25 cellular contexts compared by ENCODE assay signal in genomic region chr13:47372742-47373141, GRCh38.
DNase-seq lines count a peak whose midpoint lies in the region; ATAC-seq and TF ChIP-seq lines count a peak whose summit lies in the region.
"Had no signal": no experiment of that assay in that cellular context is flagged by ENCODE, and none has a peak within 500 bp of the region (broad histone marks: within the 10 kb centered on the region; RNA-seq: fewer than 3 reads in every experiment).

No MANE protein-coding gene starts in this region.

- H3K4me1 Mint-ChIP-seq in activated CD4-positive, alpha-beta memory T cell treated with anti-CD3 and anti-CD28 coated beads, Interleukin-2, amount 10 ng/mL, durations not matched to agents 7 days and 5 days, result no peaks in the 10 kb centered on the region
- no peaks in the 10 kb centered on the region for H3K4me1 Mint-ChIP-seq in activated T-cell treated with anti-CD3 and anti-CD28 coated beads, Interleukin-2, amount 50 U/mL, for 72 hours (ENCODE audit: low read depth)
- H3K4me1 Mint-ChIP-seq: B cell had no signal

- no peaks in the 10 kb centered on the region for H3K79me2 ChIP-seq in GM23248 (ENCODE audit: insufficient read depth)

- no peak overlapping the region for H3K27ac ChIP-seq in GM23248
- peak overlapping the region; percentile 78 for H3K27ac ChIP-seq in HUES64 (ENCODE audit: low read depth, low read length)
- no peak overlapping the region for H3K27ac ChIP-seq in left ventricle myocardium inferior (replicated peaks)
- H3K27ac ChIP-seq: 22Rv1, C4-2B, HL-60, KMS-11, RWPE1 had no signal

- intact Hi-C loops in left ventricle myocardium inferior (cut with micrococcal nuclease), result no loop called here

- H3K36me3 Mint-ChIP-seq in activated CD4-positive, alpha-beta memory T cell treated with anti-CD3 and anti-CD28 coated beads, Interleukin-2, amount 10 ng/mL, durations not matched to agents 7 days and 5 days (ENCODE audit: low read depth), result no peaks in the 10 kb centered on the region
- peaks cover 1 to 4% of the 10 kb centered on the region in 2 donors for H3K36me3 Mint-ChIP-seq in activated T-cell treated with anti-CD3 and anti-CD28 coated beads, Interleukin-2, amount 50 U/mL, for 72 hours (ENCODE audit: insufficient read depth in 2 of 2)
- H3K36me3 Mint-ChIP-seq: CD8-positive, alpha-beta T cell had no signal

- in situ Hi-C loops in GM23248 (cut with MboI), result no loop called here

- TF ChIP-seq CTCF in choroid plexus epithelial cell (conservative IDR thresholded peaks at IDR 0.05; ENCODE audit: low read depth, low read length), result no peak
- no peak for TF ChIP-seq CTCF in fibroblast of the aortic adventitia (IDR thresholded peaks at IDR 0.05; ENCODE audit: insufficient read depth, low read length)
- no peak for TF ChIP-seq CTCF in left ventricle myocardium inferior (IDR thresholded peaks at IDR 0.05; ENCODE audit: borderline replicate concordance)

- peak; percentile 18 for DNase-seq in GM23248
- DNase-seq in choroid plexus epithelial cell (ENCODE audit: low read depth), result peak; percentile 31
- DNase-seq in fibroblast of the aortic adventitia (ENCODE audit: low read depth), result peak; percentile 5
- DNase-seq in left ventricle myocardium inferior, result no peak
- DNase-seq in activated CD4-positive, alpha-beta memory T cell treated with anti-CD3 and anti-CD28 coated beads, Interleukin-2, amount 10 ng/mL, durations not matched to agents 7 days and 5 days, result no peak
- DNase-seq in activated T-cell treated with anti-CD3 and anti-CD28 coated beads, Interleukin-2, amount 50 U/mL, for 72 hours, result no peak
- DNase-seq: Caco-2; CD8-positive, alpha-beta T cell; HFFc6; NCI-H1048; NCI-H1417 treated with DMSO at 0.1 percent for 48 hours; NCI-H1694 treated with DMSO at 0.1 percent for 48 hours; NCI-H2081; NCI-H2227 treated with DMSO at 0.1 percent for 48 hours; NCI-H526 treated with DMSO at 0.1 percent for 48 hours; SHP77 had no signal

- H3F3A ChIP-seq in GM23248 (ENCODE audit: insufficient read depth), result no peaks in the 10 kb centered on the region

- no peaks in the 10 kb centered on the region for H3K36me3 ChIP-seq in GM23248 (ENCODE audit: low read depth)
- H3K36me3 ChIP-seq in HUES64 (ENCODE audit: insufficient read depth, low read length), result no peaks in the 10 kb centered on the region
- no peaks in the 10 kb centered on the region for H3K36me3 ChIP-seq in left ventricle myocardium inferior

- peaks cover 4% of the 10 kb centered on the region for H3K9me3 Mint-ChIP-seq in activated CD4-positive, alpha-beta memory T cell treated with anti-CD3 and anti-CD28 coated beads, Interleukin-2, amount 10 ng/mL, durations not matched to agents 7 days and 5 days
- peaks cover 5 to 19% of the 10 kb centered on the region in 2 donors for H3K9me3 Mint-ChIP-seq in activated T-cell treated with anti-CD3 and anti-CD28 coated beads, Interleukin-2, amount 50 U/mL, for 72 hours

- CTCF ChIA-PET in activated CD4-positive, alpha-beta memory T cell treated with anti-CD3 and anti-CD28 coated beads, Interleukin-2, amount 10 ng/mL, durations not matched to agents 7 days and 5 days (lab: Charles Lee), result no interaction called here

- POLR2A ChIA-PET in activated CD4-positive, alpha-beta memory T cell treated with anti-CD3 and anti-CD28 coated beads, Interleukin-2, amount 10 ng/mL, durations not matched to agents 7 days and 5 days (lab: Charles Lee), result no interaction called here

- no peak overlapping the region for H3K27ac Mint-ChIP-seq in activated CD4-positive, alpha-beta memory T cell treated with anti-CD3 and anti-CD28 coated beads, Interleukin-2, amount 10 ng/mL, durations not matched to agents 7 days and 5 days
- H3K27ac Mint-ChIP-seq in activated T-cell treated with anti-CD3 and anti-CD28 coated beads, Interleukin-2, amount 50 U/mL, for 72 hours, result no peak overlapping the region
- H3K27ac Mint-ChIP-seq: B cell; CD8-positive, alpha-beta T cell; HFFc6 had no signal

- H3K9ac ChIP-seq in GM23248, result no peak overlapping the region
- H3K9ac ChIP-seq in HUES64 (ENCODE audit: low read depth, low read length), result no peak overlapping the region
- H3K9ac ChIP-seq: KMS-11 had no signal

- H3K9me2 ChIP-seq in GM23248 (ENCODE audit: insufficient read depth), result no peaks in the 10 kb centered on the region

- H3K4me3 Mint-ChIP-seq in activated CD4-positive, alpha-beta memory T cell treated with anti-CD3 and anti-CD28 coated beads, Interleukin-2, amount 10 ng/mL, durations not matched to agents 7 days and 5 days, result no peak overlapping the region
- no peak overlapping the region for H3K4me3 Mint-ChIP-seq in activated T-cell treated with anti-CD3 and anti-CD28 coated beads, Interleukin-2, amount 50 U/mL, for 72 hours
- H3K4me3 Mint-ChIP-seq: B cell; CD8-positive, alpha-beta T cell; HFFc6 had no signal

- H3K9me3 ChIP-seq in GM23248 (ENCODE audit: low read depth), result no peaks in the 10 kb centered on the region
- H3K9me3 ChIP-seq in HUES64 (ENCODE audit: insufficient read depth, low read depth, low read length), result peaks cover 36% of the 10 kb centered on the region
- H3K9me3 ChIP-seq in left ventricle myocardium inferior (replicated peaks), result peaks cover 45% of the 10 kb centered on the region

- H3K27me3 ChIP-seq in GM23248 (replicated peaks; ENCODE audit: insufficient read depth), result no peaks in the 10 kb centered on the region
- no peaks in the 10 kb centered on the region for H3K27me3 ChIP-seq in HUES64 (ENCODE audit: insufficient read depth, low read length)
- H3K27me3 ChIP-seq in left ventricle myocardium inferior (ENCODE audit: low read depth), result no peaks in the 10 kb centered on the region

- no peaks in the 10 kb centered on the region for H4K20me1 ChIP-seq in GM23248 (ENCODE audit: insufficient read depth)

- H3K4me1 ChIP-seq in GM23248 (ENCODE audit: insufficient read depth), result no peaks in the 10 kb centered on the region
- H3K4me1 ChIP-seq in HUES64 (ENCODE audit: insufficient read depth, low read length), result peaks cover 17% of the 10 kb centered on the region
- H3K4me1 ChIP-seq in left ventricle myocardium inferior, result no peaks in the 10 kb centered on the region
- H3K4me1 ChIP-seq: Caco-2 had no signal

- no peaks in the 10 kb centered on the region for H3K27me3 Mint-ChIP-seq in activated CD4-positive, alpha-beta memory T cell treated with anti-CD3 and anti-CD28 coated beads, Interleukin-2, amount 10 ng/mL, durations not matched to agents 7 days and 5 days
- H3K27me3 Mint-ChIP-seq in activated T-cell treated with anti-CD3 and anti-CD28 coated beads, Interleukin-2, amount 50 U/mL, for 72 hours (ENCODE audit: low read depth), result no peaks in the 10 kb centered on the region

- no peak for ATAC-seq in activated T-cell treated with anti-CD3 and anti-CD28 coated beads, Interleukin-2, amount 50 U/mL, for 72 hours (replicated peaks in 1 of 2)
- ATAC-seq in GM21786 (IDR thresholded peaks at IDR 0.05; ENCODE audit: unreplicated experiment), result no peak
- ATAC-seq: CD8-positive, alpha-beta T cell; Panc1 had no signal

- no peak overlapping the region for H3K4me2 ChIP-seq in GM23248 (ENCODE audit: unreplicated experiment)
- H3K4me2 ChIP-seq: KMS-11 had no signal

- H2AFZ ChIP-seq in GM23248, result no peak overlapping the region

- WGBS in GM23248 (ENCODE audit: low coverage in 1 of 2, low lambda C conversion rate in 2 of 2, missing lambda C conversion rate in 2 of 2), 2 experiments, result 18% methylated on average over 1 of the region's 1 CpG
- WGBS in HUES64, result 8% methylated on average over 1 of the region's 1 CpG

- no peak overlapping the region for H3K4me3 ChIP-seq in GM23248
- H3K4me3 ChIP-seq in HUES64 (ENCODE audit: low read length), result no peak overlapping the region
- no peak overlapping the region for H3K4me3 ChIP-seq in choroid plexus epithelial cell (ENCODE audit: low read depth, low read length)
- no peak overlapping the region for H3K4me3 ChIP-seq in fibroblast of the aortic adventitia (ENCODE audit: low read depth, low read length)
- no peak overlapping the region for H3K4me3 ChIP-seq in left ventricle myocardium inferior

Comparison
In these comparisons a context has a peak if more than half of its experiments do, and no peak if none do; other contexts are left out.
1. DNase-seq: peak in GM23248 (single experiment), choroid plexus epithelial cell (single experiment) and fibroblast of the aortic adventitia (single experiment); none in left ventricle myocardium inferior (single experiment), activated CD4-positive, alpha-beta memory T cell treated with anti-CD3 and anti-CD28 coated beads, Interleukin-2, amount 10 ng/mL, durations not matched to agents 7 days and 5 days (single experiment) and activated T-cell treated with anti-CD3 and anti-CD28 coated beads, Interleukin-2, amount 50 U/mL, for 72 hours (0 of 2).